Comparison of ENCODE assay signal across 3 cellular contexts in genomic region chr1:21467946-21468345, GRCh38. TPM values are rescaled to one million over a fixed set of nuclear protein-coding genes. Genes with fewer than 3 reads are reported as not detected.
"Had no signal": no experiment of that assay in that cellular context is flagged by ENCODE, and none has a peak within 500 bp of the region (broad histone marks: within the 10 kb centered on the region; RNA-seq: fewer than 3 reads in every experiment).

No MANE protein-coding gene starts in this region.

RNA-seq across cellular contexts. Expression of gene ALPL, which starts 41.3 kb away (rescaled TPM):
- total RNA-seq: mammary epithelial cell; naive thymus-derived CD8-positive, alpha-beta T cell had no signal
- polyA plus RNA-seq: immature natural killer cell; naive thymus-derived CD8-positive, alpha-beta T cell had no signal
